ENCODE assay signal across 33 cellular contexts in the genomic region with DNA sequence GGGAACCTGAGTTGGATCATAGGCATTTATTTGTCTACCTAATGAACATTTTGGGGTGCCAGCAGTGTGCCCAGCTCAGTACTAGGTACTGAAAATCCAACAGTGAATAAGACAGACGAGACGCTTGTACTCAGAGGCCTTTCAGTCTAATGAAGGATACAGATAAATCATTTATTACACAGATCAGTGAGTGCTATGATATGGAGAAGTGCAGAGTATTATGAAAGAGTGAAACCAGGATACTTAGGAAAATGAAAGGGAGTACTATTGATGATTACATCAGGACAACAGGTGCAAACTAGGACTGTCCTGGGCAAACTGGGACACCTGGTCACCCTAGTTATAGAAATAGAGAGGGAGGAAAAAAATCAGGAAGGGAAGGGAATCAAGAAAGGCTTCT.
"Had no signal": no experiment of that assay in that cellular context is flagged by ENCODE, and none has a peak within 500 bp of the region (broad histone marks: within the 10 kb centered on the region; RNA-seq: fewer than 3 reads in every experiment).

No MANE protein-coding gene starts in this region.

- H3K4me3 ChIP-seq: MG63 had no signal

- H3K9me3 ChIP-seq: MG63 had no signal

- H3K36me3 ChIP-seq: MG63 had no signal

- H3K4me2 ChIP-seq: KMS-11 had no signal

- H3K27ac ChIP-seq: KMS-11 had no signal

- H3K27me3 ChIP-seq: MG63 had no signal

- DNase-seq: Karpas-422, Kasumi-1, MG63, MM.1S, MV-4-11, NCI-H1048, NCI-H1092, NCI-H1092 treated with DMSO at 0.1 percent for 48 hours, NCI-H1105, NCI-H1105 treated with DMSO at 0.1 percent for 48 hours, NCI-H1417 treated with DMSO at 0.1 percent for 48 hours, NCI-H1436, NCI-H1436 treated with DMSO at 0.1 percent for 48 hours, NCI-H146, NCI-H1694, NCI-H1694 treated with DMSO at 0.1 percent for 48 hours, NCI-H187, NCI-H187 treated with DMSO at 0.1 percent for 48 hours, NCI-H1930, NCI-H2029, NCI-H2029 treated with DMSO at 0.1 percent for 48 hours, NCI-H2081, NCI-H2081 treated with DMSO at 0.1 percent for 48 hours, NCI-H2107, NCI-H2171, NCI-H2171 treated with DMSO at 0.1 percent for 48 hours, NCI-H2227 treated with DMSO at 0.1 percent for 48 hours, NCI-H226, NCI-H345, NCI-H446, NCI-H446 treated with DMSO at 0.1 percent for 48 hours, NCI-H510A had no signal
